Comparison of ENCODE assay signal across 21 cellular contexts in genomic region chr2:25989154-25989553, GRCh38.
"Had no signal": no experiment of that assay in that cellular context is flagged by ENCODE, and none has a peak within 500 bp of the region (broad histone marks: within the 10 kb centered on the region; RNA-seq: fewer than 3 reads in every experiment).

No MANE protein-coding gene starts in this region.

- DNase-seq: dorsolateral prefrontal cortex; effector CD4-positive, alpha-beta T cell; head of caudate nucleus; left cardiac atrium; left lung; mammary epithelial cell; mesendoderm; midbrain; naive thymus-derived CD8-positive, alpha-beta T cell; nephron progenitor cell; nucleus accumbens; psoas muscle; right cardiac atrium; sigmoid colon; stimulated activated CD4-positive, alpha-beta T cell treated with anti-CD3 and anti-CD28 coated beads, Interleukin-4, amount 100 ng/mL, for 4 hours; stimulated activated naive CD8-positive, alpha-beta T cell treated with anti-CD3 and anti-CD28 coated beads, Interleukin-15, Interleukin-2, amounts not matched to agents 100 U/mL and 50 U/mL, for 24 hours; substantia nigra; testis; tibial artery; upper lobe of left lung had no signal

- H3K36me3 Mint-ChIP-seq: naive thymus-derived CD8-positive, alpha-beta T cell; stimulated activated memory B cell treated with anti-CD40 and anti-IgM and Interleukin-4, amounts not matched to agents 10 μg/mL and 1 μg/mL and 100 μg/mL, for 72 hours had no signal

- H3K4me3 ChIP-seq: dorsolateral prefrontal cortex, left lung, psoas muscle, sigmoid colon, testis, tibial artery, upper lobe of left lung had no signal

- H3K27ac ChIP-seq: dorsolateral prefrontal cortex, left lung, psoas muscle, sigmoid colon, testis, tibial artery, upper lobe of left lung had no signal

- H3K27me3 ChIP-seq: dorsolateral prefrontal cortex, left lung, sigmoid colon, testis, tibial artery, upper lobe of left lung had no signal

- H3K4me1 Mint-ChIP-seq: stimulated activated memory B cell treated with anti-CD40 and anti-IgM and Interleukin-4, amounts not matched to agents 10 μg/mL and 1 μg/mL and 100 μg/mL, for 72 hours had no signal

- H3K4me1 ChIP-seq: testis had no signal

- H3K36me3 ChIP-seq: left lung, sigmoid colon, tibial artery, upper lobe of left lung had no signal

- H3K27ac Mint-ChIP-seq: nephron progenitor cell; stimulated activated memory B cell treated with anti-CD40 and anti-IgM and Interleukin-4, amounts not matched to agents 10 μg/mL and 1 μg/mL and 100 μg/mL, for 72 hours had no signal

- H3K4me3 Mint-ChIP-seq: naive thymus-derived CD8-positive, alpha-beta T cell; nephron progenitor cell; stimulated activated memory B cell treated with anti-CD40 and anti-IgM and Interleukin-4, amounts not matched to agents 10 μg/mL and 1 μg/mL and 100 μg/mL, for 72 hours had no signal

- H3K27me3 Mint-ChIP-seq: naive thymus-derived CD8-positive, alpha-beta T cell; stimulated activated memory B cell treated with anti-CD40 and anti-IgM and Interleukin-4, amounts not matched to agents 10 μg/mL and 1 μg/mL and 100 μg/mL, for 72 hours had no signal

- H3K9me3 ChIP-seq: left lung, psoas muscle, sigmoid colon, testis, tibial artery, upper lobe of left lung had no signal

- H3K9me3 Mint-ChIP-seq: naive thymus-derived CD8-positive, alpha-beta T cell; stimulated activated memory B cell treated with anti-CD40 and anti-IgM and Interleukin-4, amounts not matched to agents 10 μg/mL and 1 μg/mL and 100 μg/mL, for 72 hours had no signal
